ENCODE assay signal across 20 cellular contexts in the genomic region with DNA sequence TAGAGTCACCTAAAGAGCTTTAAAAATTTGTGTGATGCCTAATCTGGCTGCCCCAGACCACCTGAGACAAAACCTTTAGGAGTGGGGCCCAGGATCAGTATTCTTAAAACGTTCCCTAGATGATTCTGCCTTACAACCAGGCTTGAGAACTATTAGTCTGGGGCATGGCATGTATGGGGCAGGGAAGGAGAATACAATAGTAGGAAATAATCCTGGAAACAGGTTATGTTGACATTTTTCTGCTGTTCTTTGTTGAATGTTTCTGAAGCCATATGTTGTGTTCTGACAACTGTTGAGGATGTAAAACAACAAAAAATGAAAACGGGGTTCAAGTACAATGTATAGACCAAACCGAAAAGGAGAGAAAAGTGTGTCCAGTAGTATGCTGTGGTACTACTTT.
"Had no signal": no experiment of that assay in that cellular context is flagged by ENCODE, and none has a peak within 500 bp of the region (broad histone marks: within the 10 kb centered on the region; RNA-seq: fewer than 3 reads in every experiment).

No MANE protein-coding gene starts in this region.

- H3K9me3 Mint-ChIP-seq: stimulated activated memory B cell treated with anti-CD40 and anti-IgM and Interleukin-4, amounts not matched to agents 10 μg/mL and 1 μg/mL and 100 μg/mL, for 72 hours; stimulated activated naive CD8-positive, alpha-beta T cell treated with anti-CD3 and anti-CD28 coated beads, Interleukin-15, Interleukin-2, amounts not matched to agents 100 ng/mL and 50 ng/mL, for 24 hours had no signal

- H3K27me3 ChIP-seq: esophagus squamous epithelium, spleen, testis, tibial nerve had no signal

- H3K4me3 ChIP-seq: coronary artery, esophagus squamous epithelium, left ventricle myocardium inferior, lower lobe of right lung, spleen, testis, tibial nerve had no signal

- H3K27ac Mint-ChIP-seq: stimulated activated memory B cell treated with anti-CD40 and anti-IgM and Interleukin-4, amounts not matched to agents 10 μg/mL and 1 μg/mL and 100 μg/mL, for 72 hours; stimulated activated naive CD8-positive, alpha-beta T cell treated with anti-CD3 and anti-CD28 coated beads, Interleukin-15, Interleukin-2, amounts not matched to agents 100 ng/mL and 50 ng/mL, for 24 hours had no signal

- H3K4me3 Mint-ChIP-seq: stimulated activated memory B cell treated with anti-CD40 and anti-IgM and Interleukin-4, amounts not matched to agents 10 μg/mL and 1 μg/mL and 100 μg/mL, for 72 hours had no signal

- H3K27me3 Mint-ChIP-seq: naive B cell; stimulated activated memory B cell treated with anti-CD40 and anti-IgM and Interleukin-4, amounts not matched to agents 10 μg/mL and 1 μg/mL and 100 μg/mL, for 72 hours; stimulated activated naive CD8-positive, alpha-beta T cell treated with anti-CD3 and anti-CD28 coated beads, Interleukin-15, Interleukin-2, amounts not matched to agents 100 ng/mL and 50 ng/mL, for 24 hours had no signal

- DNase-seq: effector memory CD4-positive, alpha-beta T cell; esophagus squamous epithelium; foreskin fibroblast; kidney; left cardiac atrium; left ventricle myocardium inferior; lower lobe of right lung; mesendoderm; naive B cell; posterior cingulate gyrus; spleen; stimulated activated CD4-positive, alpha-beta T cell treated with anti-CD3 and anti-CD28 coated beads, Interleukin-15, amount 100 ng/mL, for 24 hours; stimulated activated CD4-positive, alpha-beta T cell treated with anti-CD3 and anti-CD28 coated beads, Interleukin-1b, Interleukin-23, amount 100 ng/mL, for 48 hours; stimulated activated CD4-positive, alpha-beta T cell treated with anti-CD3 and anti-CD28 coated beads, Interleukin-4, amount 100 ng/mL, for 24 hours; testis had no signal

- ATAC-seq: left cardiac atrium; lower lobe of right lung; sciatic nerve; stimulated activated memory B cell treated with anti-CD40 and anti-IgM and Interleukin-4, amounts not matched to agents 10 μg/mL and 1 μg/mL and 100 μg/mL, for 72 hours had no signal

- H3K27ac ChIP-seq: coronary artery, esophagus squamous epithelium, left ventricle myocardium inferior, lower lobe of right lung, spleen, testis, tibial nerve had no signal

- H3K9me3 ChIP-seq: esophagus squamous epithelium, lower lobe of right lung, testis, tibial nerve had no signal
